ENCODE assay signal across 30 cellular contexts in the genomic region with DNA sequence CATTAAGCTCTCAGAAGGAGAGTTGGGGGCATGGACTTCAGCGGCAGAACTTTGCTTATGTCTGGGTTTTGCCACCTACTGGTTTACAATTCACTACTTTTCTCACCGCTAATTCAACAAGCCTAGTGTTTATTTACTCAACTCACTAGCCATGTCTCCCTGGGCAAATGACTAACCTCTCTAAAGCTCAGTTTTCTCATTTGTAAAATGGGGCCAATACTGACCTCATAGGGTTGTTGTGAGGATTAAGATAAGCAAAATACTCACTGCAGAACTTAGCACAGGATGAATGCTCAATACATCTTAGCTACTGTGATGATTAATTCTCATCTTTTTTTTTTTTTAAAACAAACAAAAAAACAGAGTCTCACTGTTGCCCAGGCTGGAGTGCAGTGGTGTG.
"Had no signal": no experiment of that assay in that cellular context is flagged by ENCODE, and none has a peak within 500 bp of the region (broad histone marks: within the 10 kb centered on the region; RNA-seq: fewer than 3 reads in every experiment).

No MANE protein-coding gene starts in this region.

- H3K4me3 ChIP-seq: body of pancreas, esophagus muscularis mucosa, gastroesophageal sphincter, heart right ventricle, hepatocyte had no signal

- H3K36me3 ChIP-seq: esophagus muscularis mucosa, gastroesophageal sphincter had no signal

- H2AFZ ChIP-seq: hepatocyte had no signal

- H3K79me2 ChIP-seq: hepatocyte had no signal

- H3K27me3 ChIP-seq: body of pancreas, esophagus muscularis mucosa, gastroesophageal sphincter, heart right ventricle, hepatocyte had no signal

- DNase-seq: activated B cell treated with CpG ODN at 0.5 μM for 24 hours; activated CD4-positive, alpha-beta T cell treated with anti-CD3 and anti-CD28 coated beads for 48 hours; activated CD4-positive, alpha-beta T cell treated with anti-CD3 and anti-CD28 coated beads, Interleukin-2, amount 50 U/mL, for 1 hour; activated CD4-positive, alpha-beta T cell treated with anti-CD3 and anti-CD28 coated beads, Interleukin-2, amount 50 U/mL, for 48 hours; activated CD8-positive, alpha-beta memory T cell treated with anti-CD3 and anti-CD28 coated beads for 24 hours; activated CD8-positive, alpha-beta T cell treated with anti-CD3 and anti-CD28 coated beads for 36 hours; activated effector memory CD4-positive, alpha-beta T cell treated with Interleukin-2 at 50 U/mL for 16 hours; activated gamma-delta T cell treated with Interleukin-2 at 50 U/mL for 16 hours; activated naive CD4-positive, alpha-beta T cell treated with anti-CD3 and anti-CD28 coated beads, Interleukin-2, amount 50 U/mL, for 16 hours; activated naive CD4-positive, alpha-beta T cell treated with Interleukin-2 at 50 U/mL for 16 hours; activated T-cell treated with anti-CD3 and anti-CD28 coated beads, Interleukin-2, amount 50 U/mL, for 4 hours; amniotic stem cell; anterior cingulate cortex; body of pancreas; caudate nucleus; cortex of kidney; dermis blood vessel endothelial cell; effector CD4-positive, alpha-beta T cell; effector memory CD8-positive, alpha-beta T cell; erythroblast; foreskin melanocyte; heart right ventricle; T1000; WERI-Rb-1 had no signal

- ATAC-seq: activated CD4-positive, CD25-positive, alpha-beta regulatory T cell treated with anti-CD3 and anti-CD28 coated beads, Interleukin-2, amount 50 U/mL, for 24 hours; activated CD8-positive, alpha-beta T cell treated with anti-CD3 and anti-CD28 coated beads for 36 hours; activated T-cell treated with anti-CD3 and anti-CD28 coated beads, Interleukin-2, amount 50 U/mL, for 4 hours; activated T-helper 17 cell treated with anti-CD3 and anti-CD28 coated beads, Interleukin-2, amount 50 U/mL, for 72 hours; body of pancreas; effector memory CD8-positive, alpha-beta T cell; gastroesophageal sphincter; heart right ventricle had no signal

- H3K27ac ChIP-seq: body of pancreas, esophagus muscularis mucosa, gastroesophageal sphincter, heart right ventricle, hepatocyte, WERI-Rb-1 had no signal

- H3K9me3 ChIP-seq: body of pancreas, esophagus muscularis mucosa, gastroesophageal sphincter, heart right ventricle had no signal

- H3K4me1 ChIP-seq: body of pancreas, esophagus muscularis mucosa had no signal

- FAIRE-seq: colon had no signal

- H3K4me2 ChIP-seq: hepatocyte had no signal
